Comparison of ENCODE assay signal across 1 cellular context in genomic region chrX:139559383-139560042, GRCh38.
TF ChIP-seq lines count a peak whose summit lies in the region.

No MANE protein-coding gene starts in this region.

TF ChIP-seq in IMR-90, 13 proteins besides CTCF, POLR2A, EP300 and RAD21 (continued from another document):
- TF ChIP-seq USF2 (IDR thresholded peaks at IDR 0.05; ENCODE audit: low read depth, low read length) (no peak), CHD1 (IDR thresholded peaks at IDR 0.05; ENCODE audit: low read depth, low read length) (no peak), MAFK (IDR thresholded peaks at IDR 0.05; ENCODE audit: low read depth, low read length) (no peak)
